ENCODE assay signal across 8 cellular contexts in the genomic region with DNA sequence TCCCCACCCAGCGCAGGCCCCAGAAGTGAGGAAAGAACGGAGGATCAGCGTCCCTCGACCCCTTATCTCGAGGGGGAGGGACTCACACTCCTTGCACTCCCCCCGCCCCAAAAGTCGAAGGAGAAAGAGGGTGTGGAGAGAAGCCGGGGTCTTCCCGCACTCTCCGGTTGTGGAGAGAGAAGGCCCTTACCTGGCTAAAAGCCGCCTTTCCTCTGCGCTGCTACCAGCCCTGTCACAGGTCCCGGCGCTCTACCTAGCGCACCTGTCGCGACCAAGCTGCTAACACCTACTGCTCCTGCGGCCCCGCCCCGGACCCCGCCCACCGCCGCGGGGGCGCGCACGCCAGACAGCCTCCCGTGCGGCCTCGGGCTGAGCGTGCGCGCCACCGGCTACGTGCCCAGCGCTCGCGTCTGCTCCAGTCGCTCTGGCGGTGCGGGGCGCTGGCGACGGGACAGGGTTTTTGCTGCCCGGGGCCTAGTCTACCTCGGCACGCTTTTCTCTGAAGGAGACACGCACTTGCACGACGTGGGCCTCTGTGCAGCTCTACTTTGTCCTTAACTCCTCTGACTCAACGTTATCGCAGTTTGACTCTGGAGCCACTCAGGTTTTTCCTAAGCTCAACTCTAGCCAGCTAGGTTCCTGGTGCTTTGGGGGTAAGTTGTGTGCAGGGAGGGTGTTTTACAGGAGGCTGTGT. TPM values are rescaled to one million over a fixed set of nuclear protein-coding genes. Genes with fewer than 3 reads are reported as not detected.
DNase-seq lines count a peak whose midpoint lies in the region; ATAC-seq, FAIRE-seq and TF ChIP-seq lines count a peak whose summit lies in the region.

A gene (minus strand): TSS at position 291 of the 694 bp plus-strand sequence. CDS start 34,769 bp downstream, outside the sequence.

- peak within 1 kb of the TSS; percentile 80 for H3K27ac ChIP-seq in HepG2 (ENCODE audit: extremely low read length, insufficient read depth, low read length)

- peaks cover 10% of the 10 kb centered on the region for H3K79me2 ChIP-seq in HepG2 (ENCODE audit: insufficient read depth, low read length)

- peak within 1 kb of the TSS; percentile 89 for H3K4me2 ChIP-seq in HepG2 (ENCODE audit: low read depth, low read length)

- TF ChIP-seq CTCF in BJ (IDR thresholded peaks at IDR 0.05; ENCODE audit: insufficient read depth, low read depth, low read length) (peak; percentile 60), HepG2 (CRISPR knock-in tag; IDR thresholded peaks at IDR 0.05) (peak; percentile 14; the same call in 1 of the 2 replicates)

- ATAC-seq in GM19351 (IDR thresholded peaks at IDR 0.05; ENCODE audit: unreplicated experiment) (peak; percentile 91), HG03520 (IDR thresholded peaks at IDR 0.05; ENCODE audit: unreplicated experiment) (peak; percentile 85), HepG2 (peak; percentile 96)

- peaks cover 48% of the 10 kb centered on the region for H3K4me1 ChIP-seq in HepG2 (ENCODE audit: insufficient read depth, low read length)

- peak within 1 kb of the TSS; percentile 43 for H2AFZ ChIP-seq in HepG2 (ENCODE audit: low read length)

- peak within 1 kb of the TSS; percentile 93 for H3K9ac ChIP-seq in HepG2 (ENCODE audit: insufficient read depth, low read depth, low read length)

- no TSS peak for BruUV-seq in HepG2 (replicated peaks; lab: Mats Ljungman, UMichigan)

- H3K27me3 ChIP-seq in BJ (ENCODE audit: control insufficient read depth, insufficient read depth, low read length) = no peaks in the 10 kb centered on the region
- H3K27me3 ChIP-seq in HepG2 (ENCODE audit: control insufficient read depth in 1 of 2, insufficient read depth in 2 of 2, low read length in 2 of 2) = no peaks in the 10 kb centered on the region; a peak in 1 of 5 replicates

- POLR2A ChIA-PET in BJ (lab: Charles Lee) (no interaction called here), HepG2 (lab: Yijun Ruan, JAX) (interaction anchor here (0.6 to 3.3 kb wide), 21 partner anchors 9 to 1785 kb away, joined by 3 to 21 read pairs (median 5); a partner anchor contains a TSS)

- no peaks in the 10 kb centered on the region for H4K20me1 ChIP-seq in HepG2 (ENCODE audit: insufficient read depth, low read length)

- peak within 1 kb of the TSS; percentile 86 for H3K4me3 ChIP-seq in BJ (ENCODE audit: low read depth, low read length)
- H3K4me3 ChIP-seq in HepG2 (replicated peaks in 1 of 3; ENCODE audit: insufficient read depth in 1 of 3, low read depth in 2 of 3, low read length in 3 of 3) = peak within 1 kb of the TSS; percentile 83 to 94 (median 92)

- peak; percentile 88 to 95 for TF ChIP-seq POLR2A in HepG2 (IDR thresholded peaks at IDR 0.05; ENCODE audit: insufficient read depth in 1 of 2, low read depth in 2 of 2, low read length in 2 of 2)

- CTCF ChIA-PET in BJ (lab: Yijun Ruan, JAX) = interaction anchor here (0.6 to 1.9 kb wide), 13 partner anchors 9 to 171 kb away, joined by 3 to 7 read pairs (median 4); a partner anchor contains a TSS
- CTCF ChIA-PET in HepG2 (lab: Yijun Ruan, JAX; ENCODE audit: low intra/inter-chr PET ratio, low total read pairs) = no interaction called here

- no peak for DNase-seq in BJ (ENCODE audit: low read depth)
- peak; percentile 95 for DNase-seq in NCI-H774 (lab: John Stamatoyannopoulos, UW)
- DNase-seq in activated CD4-positive, alpha-beta T cell treated with anti-CD3 and anti-CD28 coated beads, Interleukin-2, amount 50 U/mL, for 4 hours = peak; percentile 87 to 89
- DNase-seq in dermis blood vessel endothelial cell = peak; percentile 90
- DNase-seq in HepG2 (ENCODE audit: low spot score) = peak; percentile 76
- DNase-seq in stimulated activated CD4-positive, alpha-beta T cell treated with anti-CD3 and anti-CD28 coated beads, Interleukin-4, amount 100 ng/mL, for 1 hour = peak; percentile 94

- in situ Hi-C loops in HepG2 (cut with HindIII; ENCODE audit: extremely low pct_ligation_motif_present, low pct_unique_long_range_greater_than_20kb) = no loop called here

- TF ChIP-seq EP300 in HepG2 (IDR thresholded peaks at IDR 0.05; ENCODE audit: low read depth in 2 of 2, low read length in 2 of 2) (no peak), HepG2 (CRISPR knock-in tag; IDR thresholded peaks at IDR 0.05; ENCODE audit: borderline replicate concordance) (no peak)

- intact Hi-C loops in HepG2 (cut with micrococcal nuclease; ENCODE audit: unreplicated experiment) = loop anchor here (2.0 kb wide), 1 partner anchor 43 kb away; no protein-coding TSS in a partner anchor

- no peak for FAIRE-seq in HepG2 (lab: Jason Lieb, UNC)

- peak; percentile 58 for TF ChIP-seq RAD21 in HepG2 (CRISPR knock-in tag; IDR thresholded peaks at IDR 0.05)

- H3K9me3 ChIP-seq in HepG2 (ENCODE audit: low read length) = no peaks in the 10 kb centered on the region

- WGBS in HepG2 (ENCODE audit: low lambda C conversion rate) = 4% methylated on average over 7 of the region's 52 CpGs

- H3K36me3 ChIP-seq in BJ (ENCODE audit: control insufficient read depth, insufficient read depth, low read length) = no peaks in the 10 kb centered on the region
- no peaks in the 10 kb centered on the region for H3K36me3 ChIP-seq in HepG2 (replicated peaks in 1 of 2; ENCODE audit: control insufficient read depth in 1 of 2, insufficient read depth in 2 of 2, low read length in 2 of 2)

TF ChIP-seq in HepG2, 621 proteins besides CTCF, POLR2A, EP300 and RAD21 (continues in another document):
- TF ChIP-seq SP5 (CRISPR knock-in tag; IDR thresholded peaks at IDR 0.05; ENCODE audit: borderline replicate concordance, low read depth) (peak; percentile 75; the same call in 1 of the 2 replicates), SOX6 (IDR thresholded peaks at IDR 0.05) (no peak), SOX6 (CRISPR knock-in tag; IDR thresholded peaks at IDR 0.05) (peak; percentile 49), HNRNPUL1 (IDR thresholded peaks at IDR 0.05; ENCODE audit: low read depth, low read length) (no peak), TP53 (CRISPR knock-in tag; conservative IDR thresholded peaks at IDR 0.05) (no peak), GTF3A (CRISPR knock-in tag; conservative IDR thresholded peaks at IDR 0.05) (no peak), EEA1 (CRISPR knock-in tag; IDR thresholded peaks at IDR 0.05; ENCODE audit: borderline replicate concordance) (peak; percentile 48; the same call in 1 of the 2 replicates), HMG20A (CRISPR knock-in tag; IDR thresholded peaks at IDR 0.05; ENCODE audit: borderline replicate concordance) (0 out of 2 replicates have a peak, but pooled peaks have one; percentile 16), CEBPG (CRISPR knock-in tag; IDR thresholded peaks at IDR 0.05) (no peak), FOXK2 (IDR thresholded peaks at IDR 0.05) (no peak), ZFP62 (CRISPR knock-in tag; IDR thresholded peaks at IDR 0.05) (no peak), SALL1 (CRISPR knock-in tag; IDR thresholded peaks at IDR 0.05) (peak; percentile 88)
- TF ChIP-seq, protein P1, sequence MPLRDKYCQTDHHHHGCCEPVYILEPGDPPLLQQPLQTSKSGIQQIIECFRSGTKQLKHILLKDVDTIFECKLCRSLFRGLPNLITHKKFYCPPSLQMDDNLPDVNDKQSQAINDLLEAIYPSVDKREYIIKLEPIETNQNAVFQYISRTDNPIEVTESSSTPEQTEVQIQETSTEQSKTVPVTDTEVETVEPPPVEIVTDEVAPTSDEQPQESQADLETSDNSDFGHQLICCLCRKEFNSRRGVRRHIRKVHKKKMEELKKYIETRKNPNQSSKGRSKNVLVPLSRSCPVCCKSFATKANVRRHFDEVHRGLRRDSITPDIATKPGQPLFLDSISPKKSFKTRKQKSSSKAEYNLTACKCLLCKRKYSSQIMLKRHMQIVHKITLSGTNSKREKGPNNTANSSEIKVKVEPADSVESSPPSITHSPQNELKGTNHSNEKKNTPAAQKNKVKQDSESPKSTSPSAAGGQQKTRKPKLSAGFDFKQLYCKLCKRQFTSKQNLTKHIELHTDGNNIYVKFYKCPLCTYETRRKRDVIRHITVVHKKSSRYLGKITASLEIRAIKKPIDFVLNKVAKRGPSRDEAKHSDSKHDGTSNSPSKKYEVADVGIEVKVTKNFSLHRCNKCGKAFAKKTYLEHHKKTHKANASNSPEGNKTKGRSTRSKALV (CRISPR knock-in tag; IDR thresholded peaks at IDR 0.05) = 0 out of 2 replicates have a peak, but pooled peaks have one; percentile 16
- TF ChIP-seq, protein P2, sequence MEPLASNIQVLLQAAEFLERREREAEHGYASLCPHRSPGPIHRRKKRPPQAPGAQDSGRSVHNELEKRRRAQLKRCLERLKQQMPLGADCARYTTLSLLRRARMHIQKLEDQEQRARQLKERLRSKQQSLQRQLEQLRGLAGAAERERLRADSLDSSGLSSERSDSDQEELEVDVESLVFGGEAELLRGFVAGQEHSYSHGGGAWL (CRISPR knock-in tag; IDR thresholded peaks at IDR 0.05) = 0 out of 2 replicates have a peak, but pooled peaks have one; percentile 48

RNA-seq across cellular contexts. Expression of the gene that starts here (rescaled TPM):
- polyA plus RNA-seq in BJ (2011; rRNA removed) (368 and 384 TPM in 2 replicates), HepG2 (2011; rRNA removed) (13.9 and 19.8 TPM in 2 replicates)
- polyA minus RNA-seq in BJ (2011; rRNA and poly(A)+ RNA removed) = 243 and 392 TPM in 2 replicates
- total RNA-seq in dermis blood vessel endothelial cell (30.8 and 69.7 TPM in 2 replicates), HepG2 (2016; rRNA removed; fragmentation: Illumina TruSeq; extraction: Trizol) (13.0 and 19.3 TPM in 2 replicates)
- 0.91 and 1.6 TPM in 2 replicates for total RNA-seq in HepG2 (2016; cell fraction: cytosol; rRNA removed; fragmentation: Illumina TruSeq; extraction: Trizol; ENCODE audit: low read depth)
- total RNA-seq in HepG2 (2016; cell fraction: insoluble cytoplasmic fraction; rRNA removed; fragmentation: Illumina TruSeq; extraction: Trizol) = 12.8 and 15.0 TPM in 2 replicates
- 4.2 and 5.4 TPM in 2 replicates for total RNA-seq in HepG2 (2016; cell fraction: membrane; rRNA removed; fragmentation: Illumina TruSeq; extraction: Trizol)
- total RNA-seq in HepG2 (2016; cell fraction: nucleus; rRNA removed; fragmentation: Illumina TruSeq; extraction: Trizol) = 14.1 and 15.9 TPM in 2 replicates
- 5.0 and 7.4 TPM in 2 replicates for polyA plus RNA-seq in HepG2 (2011; cell fraction: cytosol; rRNA removed)
- 8.8 and 9.7 TPM in 2 replicates for polyA plus RNA-seq in HepG2 (2011; cell fraction: nucleus; rRNA removed)
- 11.5 and 11.9 TPM in 2 replicates for polyA plus RNA-seq in HepG2 (2012)
- polyA plus RNA-seq in HepG2 (2016; cell fraction: cytosol; fragmentation: Illumina TruSeq; extraction: Trizol; ENCODE audit: low read depth) = 0.72 and 1.1 TPM in 2 replicates
- polyA plus RNA-seq in HepG2 (2016; cell fraction: insoluble cytoplasmic fraction; fragmentation: Illumina TruSeq; extraction: Trizol; ENCODE audit: low read depth) = 21.3 and 21.6 TPM in 2 replicates
- polyA plus RNA-seq in HepG2 (2016; cell fraction: membrane; fragmentation: Illumina TruSeq; extraction: Trizol; ENCODE audit: low read depth) = 1.9 and 2.7 TPM in 2 replicates
- 17.1 and 18.0 TPM in 2 replicates for polyA plus RNA-seq in HepG2 (2016; cell fraction: nucleus; fragmentation: Illumina TruSeq; extraction: Trizol; ENCODE audit: insufficient read depth, low read depth)
- 21.1 and 72.7 TPM in 2 replicates for polyA minus RNA-seq in HepG2 (2011; rRNA and poly(A)+ RNA removed; ENCODE audit: low replicate concordance)
- 12.9 and 14.3 TPM in 2 replicates for polyA minus RNA-seq in HepG2 (2011; cell fraction: cytosol; rRNA and poly(A)+ RNA removed)
- polyA minus RNA-seq in HepG2 (2011; cell fraction: nucleus; rRNA and poly(A)+ RNA removed) = 22.8 and 23.7 TPM in 2 replicates

Comparison
In these comparisons a context has a peak if more than half of its experiments do, and no peak if none do; other contexts are left out.
1. RNA of the gene that starts here (polyA plus RNA-seq): 368 to 384 TPM in BJ; 0.72 to 21.6 TPM in HepG2; every median in the first group is over 10 times any median in the second.
2. Peak in every context shown above with its lines, with median percentiles within 50 percentile points of each other: ATAC-seq.